In genomic region chr19:49415810-49416200, GRCh38 we compare ENCODE assay signal across 22 cellular contexts. TPM values are rescaled to one million over a fixed set of nuclear protein-coding genes. Genes with fewer than 3 reads are reported as not detected.
DNase-seq lines count a peak whose midpoint lies in the region; ATAC-seq, FAIRE-seq and TF ChIP-seq lines count a peak whose summit lies in the region.
"Had no signal": no experiment of that assay in that cellular context is flagged by ENCODE, and none has a peak within 500 bp of the region (broad histone marks: within the 10 kb centered on the region; RNA-seq: fewer than 3 reads in every experiment).

No MANE protein-coding gene starts in this region.

- H2AFZ ChIP-seq in Karpas-422 (ENCODE audit: low read length) (peak overlapping the region; percentile 29; the same call in 1 of the 2 replicates), K562 (ENCODE audit: low read depth, low read length) (peak overlapping the region; percentile 86)
- H2AFZ ChIP-seq: PC-9 had no signal

- H3K27ac ChIP-seq in Karpas-422 (ENCODE audit: low read length): peak overlapping the region; percentile 33
- no peak overlapping the region for H3K27ac ChIP-seq in K562 (ENCODE audit: extremely low read depth, low read depth, low read length)
- H3K27ac ChIP-seq: C4-2B, KMS-11, PC-9 had no signal

- H3K36me3 Mint-ChIP-seq in T-helper 2 cell treated with Interferon-gamma antibody and Interleukin-4, amounts not matched to agents 5 μg/mL and 100 μg/mL, for 36 hours (ENCODE audit: low read depth): peaks cover 1% of the 10 kb centered on the region

- no peak overlapping the region for H3K4me3 Mint-ChIP-seq in T-helper 2 cell treated with Interferon-gamma antibody and Interleukin-4, amounts not matched to agents 5 μg/mL and 100 μg/mL, for 36 hours

- TF ChIP-seq RAD21 in K562 (CRISPR knock-in tag; conservative IDR thresholded peaks at IDR 0.05 in 1 of 2, IDR thresholded peaks at IDR 0.05 in 1 of 2): no peak

- H3K9me3 ChIP-seq in Karpas-422 (ENCODE audit: low read length) (no peaks in the 10 kb centered on the region), K562 (replicated peaks; ENCODE audit: control insufficient read depth, insufficient read depth, low read depth, low read length) (no peaks in the 10 kb centered on the region)
- H3K9me3 ChIP-seq: HAP-1 had no signal

- no peak for TF ChIP-seq CTCF in K562 (IDR thresholded peaks at IDR 0.05 in 2 of 3, conservative IDR thresholded peaks at IDR 0.05 in 1 of 3; ENCODE audit: insufficient read depth in 2 of 3, low read depth in 1 of 3, low read length in 3 of 3)

- intact Hi-C loops in K562 (cut with micrococcal nuclease): no loop called here

- no peak for TF ChIP-seq POLR2A in K562 (conservative IDR thresholded peaks at IDR 0.05)

- no peaks in the 10 kb centered on the region for H3K9me3 Mint-ChIP-seq in T-helper 2 cell treated with Interferon-gamma antibody and Interleukin-4, amounts not matched to agents 5 μg/mL and 100 μg/mL, for 36 hours

- CTCF ChIA-PET in K562 (lab: Yijun Ruan, JAX; ENCODE audit: low intra/inter-chr PET ratio): no interaction called here

- H3K9me2 ChIP-seq in Karpas-422 (replicated peaks; ENCODE audit: insufficient read depth, low read length): no peaks in the 10 kb centered on the region

- no peaks in the 10 kb centered on the region for H3K36me3 ChIP-seq in Karpas-422 (ENCODE audit: insufficient read depth, low read length)
- no peaks in the 10 kb centered on the region for H3K36me3 ChIP-seq in K562 (ENCODE audit: control insufficient read depth, insufficient read depth, low read length)
- H3K36me3 ChIP-seq: HAP-1 had no signal

- BruUV-seq in K562 (replicated peaks; lab: Mats Ljungman, UMichigan): no TSS peak

- POLR2A ChIA-PET in K562 (lab: Yijun Ruan, JAX): interaction anchor here (0.7 to 1.3 kb wide), 3 partner anchors 11 to 595 kb away, joined by 3 to 5 read pairs (median 3); no protein-coding TSS in a partner anchor

- FAIRE-seq in K562 (lab: Jason Lieb, UNC): no peak
- FAIRE-seq: HTR-8/SVneo had no signal

- H3K27ac Mint-ChIP-seq in T-helper 2 cell treated with Interferon-gamma antibody and Interleukin-4, amounts not matched to agents 5 μg/mL and 100 μg/mL, for 36 hours: peak overlapping the region; percentile 5

- no peaks in the 10 kb centered on the region for H3K9me1 ChIP-seq in K562 (ENCODE audit: control insufficient read depth, insufficient read depth, low read length)

- H3K27me3 ChIP-seq in Karpas-422 (ENCODE audit: low read length) (no peaks in the 10 kb centered on the region), K562 (ENCODE audit: control insufficient read depth in 2 of 2, insufficient read depth in 2 of 2, low read length in 2 of 2) (no peaks in the 10 kb centered on the region)

- peaks cover 15% of the 10 kb centered on the region for H3K4me1 Mint-ChIP-seq in T-helper 2 cell treated with Interferon-gamma antibody and Interleukin-4, amounts not matched to agents 5 μg/mL and 100 μg/mL, for 36 hours (ENCODE audit: low read depth)

- WGBS in K562 (ENCODE audit: insufficient coverage, low coverage, missing lambda C conversion rate): 58% methylated on average over 2 of the region's 2 CpGs

- no peak for ATAC-seq in K562

- no peak for TF ChIP-seq EP300 in K562 (IDR thresholded peaks at IDR 0.05; ENCODE audit: low read length)

- peak overlapping the region; percentile 63 for H3K9ac ChIP-seq in Karpas-422 (ENCODE audit: low read length)
- H3K9ac ChIP-seq in K562 (ENCODE audit: insufficient read depth in 1 of 2, low read depth in 2 of 2, low read length in 2 of 2): no peak overlapping the region; a peak in 1 of 4 replicates
- H3K9ac ChIP-seq: KMS-11 had no signal

- no peaks in the 10 kb centered on the region for H3K79me2 ChIP-seq in Karpas-422 (ENCODE audit: low read length)
- H3K79me2 ChIP-seq in K562 (ENCODE audit: control insufficient read depth, insufficient read depth, low read length): no peaks in the 10 kb centered on the region

- peaks cover 38% of the 10 kb centered on the region for H3K27me3 Mint-ChIP-seq in T-helper 2 cell treated with Interferon-gamma antibody and Interleukin-4, amounts not matched to agents 5 μg/mL and 100 μg/mL, for 36 hours (ENCODE audit: low read depth)

- in situ Hi-C loops in K562 (cut with MboI): no loop called here

- H3K4me3 ChIP-seq in Karpas-422 (ENCODE audit: low read length): 0 out of 2 replicates have a peak overlapping the region, but pooled peaks have one; percentile 1
- no peak overlapping the region for H3K4me3 ChIP-seq in K562
- H3K4me3 ChIP-seq: HAP-1, PC-9 had no signal

- H3K4me2 ChIP-seq in Karpas-422 (ENCODE audit: low read depth, low read length, poor library complexity, severe bottlenecking): peak overlapping the region; percentile 50
- no peak overlapping the region for H3K4me2 ChIP-seq in K562 (ENCODE audit: insufficient read depth, low read length)
- H3K4me2 ChIP-seq: KMS-11, PC-9 had no signal

- no peak for DNase-seq in T-helper 2 cell treated with Interferon-gamma antibody and Interleukin-4, amounts not matched to agents 5 μg/mL and 100 μg/mL, for 36 hours (ENCODE audit: low spot score)
- DNase-seq in T-helper 2 cell: no peak
- peak; percentile 70 for DNase-seq in Karpas-422
- DNase-seq in K562 (ENCODE audit: extremely low read depth in 1 of 4, low spot score in 3 of 4): no peak
- DNase-seq in stimulated activated naive CD4-positive, alpha-beta T cell treated with Interleukin-2 at 50 U/mL for 16 hours (lab: John Stamatoyannopoulos, UW): no peak
- DNase-seq in NCI-H1105 (lab: John Stamatoyannopoulos, UW): no peak
- no peak for DNase-seq in stimulated activated CD4-positive, alpha-beta T cell treated with anti-CD3 and anti-CD28 coated beads, Interleukin-12 subunit alpha, Interleukin-12 subunit beta, amount 100 ng/mL, for 4 hours
- DNase-seq: 8988T, NCI-H1417, NCI-H1694 treated with DMSO at 0.1 percent for 48 hours, NCI-H2081 treated with DMSO at 0.1 percent for 48 hours, NCI-H2171 treated with DMSO at 0.1 percent for 48 hours, NCI-H524 treated with DMSO at 0.1 percent for 48 hours, PC-9, RPMI8226, SHP77, SW 1271 had no signal

- H4K20me1 ChIP-seq in Karpas-422 (ENCODE audit: insufficient read depth, low read depth, low read length) (no peaks in the 10 kb centered on the region), K562 (replicated peaks; ENCODE audit: control insufficient read depth, insufficient read depth, low read length) (no peaks in the 10 kb centered on the region)

- H3K4me1 ChIP-seq in Karpas-422 (ENCODE audit: low read length) (peaks cover 64% of the 10 kb centered on the region), K562 (replicated peaks in 1 of 2; ENCODE audit: control insufficient read depth in 2 of 2, insufficient read depth in 2 of 2, low read length in 2 of 2) (peaks cover 21 to 40% of the 10 kb centered on the region in 2 experiments)

RNA-seq across cellular contexts. Expression of gene PTH2, which starts 7.4 kb away (rescaled TPM):
- not detected in 2 replicates for total RNA-seq in Karpas-422 (2014; rRNA removed; shearing (Covaris generic); ENCODE audit: low replicate concordance)
- not detected in 2 replicates for total RNA-seq in K562 (2011; cell fraction: chromatin; rRNA removed; ENCODE audit: low replicate concordance)
- total RNA-seq in K562 (2011; cell fraction: nucleolus; rRNA removed): not detected in 2 replicates
- not detected in 2 replicates for total RNA-seq in K562 (2011; cell fraction: nucleoplasm; rRNA removed)
- total RNA-seq in K562 (2014; rRNA removed): 0.61 TPM in 1 of 2 replicates, not detected in the other
- total RNA-seq in K562 (2014; rRNA removed; fragmentation: Illumina TruSeq; extraction: Trizol): not detected in 2 replicates
- not detected in 2 replicates for total RNA-seq in K562 (2015; rRNA removed; fragmentation: Illumina TruSeq; extraction: Trizol)
- 0.60 and 1.3 TPM in 2 replicates for total RNA-seq in K562 (2021)
- not detected in 2 replicates for polyA plus RNA-seq in K562 (2011; rRNA removed)
- 0.29 and 0.64 TPM in 2 replicates for polyA plus RNA-seq in K562 (2011; cell fraction: cytosol; rRNA removed)
- 0.70 TPM in 1 of 2 replicates, not detected in the other for polyA plus RNA-seq in K562 (2011; cell fraction: nucleus; rRNA removed)
- 0.39 TPM in 1 of 2 replicates, not detected in the other for polyA plus RNA-seq in K562 (2012)
- not detected in 2 replicates for polyA plus RNA-seq in K562 (2014; fragmentation: Illumina TruSeq; extraction: Trizol)
- polyA plus RNA-seq in K562 (2014; fragmentation: Nextera tagmentation; extraction: Ambion mirVana): not detected
- not detected in 2 replicates for polyA plus RNA-seq in K562 (2014; rRNA removed)
- not detected in 2 replicates for polyA minus RNA-seq in K562 (2011; rRNA and poly(A)+ RNA removed)
- not detected in 2 replicates for polyA minus RNA-seq in K562 (2011; cell fraction: cytosol; rRNA and poly(A)+ RNA removed)
- not detected in 2 replicates for polyA minus RNA-seq in K562 (2011; cell fraction: nucleus; rRNA and poly(A)+ RNA removed)
- total RNA-seq: M059J, PC-9 had no signal

RNA-seq across cellular contexts. Expression of gene GFY, which starts 9.4 kb away (rescaled TPM):
- total RNA-seq in Karpas-422 (2014; rRNA removed; shearing (Covaris generic); ENCODE audit: low replicate concordance): 0.18 and 0.34 TPM in 2 replicates
- 1.3 and 1.6 TPM in 2 replicates for total RNA-seq in K562 (2011; cell fraction: chromatin; rRNA removed; ENCODE audit: low replicate concordance)
- 0.67 and 0.92 TPM in 2 replicates for total RNA-seq in K562 (2011; cell fraction: nucleolus; rRNA removed)
- total RNA-seq in K562 (2011; cell fraction: nucleoplasm; rRNA removed): 0.92 and 1.2 TPM in 2 replicates
- total RNA-seq in K562 (2014; rRNA removed) (0.12 TPM in 1 of 2 replicates, not detected in the other), K562 (2014; rRNA removed; fragmentation: Illumina TruSeq; extraction: Trizol) (not detected in 2 replicates), K562 (2015; rRNA removed; fragmentation: Illumina TruSeq; extraction: Trizol) (0.07 TPM in 1 of 2 replicates, not detected in the other), K562 (2021) (0.11 TPM in 1 of 2 replicates, not detected in the other)
- polyA plus RNA-seq in K562 (2011; rRNA removed) (0.19 and 0.26 TPM in 2 replicates), K562 (2014; fragmentation: Illumina TruSeq; extraction: Trizol) (0.33 and 0.40 TPM in 2 replicates), K562 (2014; fragmentation: Nextera tagmentation; extraction: Ambion mirVana) (under 1 TPM in 1 of 2 experiments, not detected in 1; 0.06 TPM), K562 (2014; rRNA removed) (0.11 and 0.33 TPM in 2 replicates)
- 0.18 and 0.30 TPM in 2 replicates for polyA plus RNA-seq in K562 (2011; cell fraction: cytosol; rRNA removed)
- 1.8 and 2.6 TPM in 2 replicates for polyA plus RNA-seq in K562 (2011; cell fraction: nucleus; rRNA removed)
- polyA plus RNA-seq in K562 (2012): 0.33 and 0.53 TPM in 2 replicates
- not detected in 2 replicates for polyA minus RNA-seq in K562 (2011; rRNA and poly(A)+ RNA removed)
- not detected in 2 replicates for polyA minus RNA-seq in K562 (2011; cell fraction: cytosol; rRNA and poly(A)+ RNA removed)
- polyA minus RNA-seq in K562 (2011; cell fraction: nucleus; rRNA and poly(A)+ RNA removed): 0.27 and 0.56 TPM in 2 replicates
- total RNA-seq: M059J, PC-9 had no signal

RNA-seq across cellular contexts. Expression of gene SLC17A7, which starts 25.5 kb away (rescaled TPM):
- 0.47 and 0.63 TPM in 2 replicates for total RNA-seq in Karpas-422 (2014; rRNA removed; shearing (Covaris generic); ENCODE audit: low replicate concordance)
- 9.2 and 13.8 TPM in 2 replicates for total RNA-seq in K562 (2011; cell fraction: chromatin; rRNA removed; ENCODE audit: low replicate concordance)
- 11.8 and 13.3 TPM in 2 replicates for total RNA-seq in K562 (2011; cell fraction: nucleolus; rRNA removed)
- total RNA-seq in K562 (2011; cell fraction: nucleoplasm; rRNA removed): 16.4 and 22.1 TPM in 2 replicates
- total RNA-seq in K562 (2014; rRNA removed): 2.4 and 3.2 TPM in 2 replicates
- 1.1 TPM in 2 replicates for total RNA-seq in K562 (2014; rRNA removed; fragmentation: Illumina TruSeq; extraction: Trizol)
- 1.4 TPM in 2 replicates for total RNA-seq in K562 (2015; rRNA removed; fragmentation: Illumina TruSeq; extraction: Trizol)
- total RNA-seq in K562 (2021): 9.2 and 9.9 TPM in 2 replicates
- polyA plus RNA-seq in K562 (2011; rRNA removed): 4.8 and 7.0 TPM in 2 replicates
- polyA plus RNA-seq in K562 (2011; cell fraction: cytosol; rRNA removed): 9.6 and 10.2 TPM in 2 replicates
- 8.6 TPM in 2 replicates for polyA plus RNA-seq in K562 (2011; cell fraction: nucleus; rRNA removed)
- 6.9 and 8.3 TPM in 2 replicates for polyA plus RNA-seq in K562 (2012)
- polyA plus RNA-seq in K562 (2014; fragmentation: Illumina TruSeq; extraction: Trizol): 12.8 and 15.7 TPM in 2 replicates
- polyA plus RNA-seq in K562 (2014; fragmentation: Nextera tagmentation; extraction: Ambion mirVana): 1 to 10 TPM; 1.7 to 1.8 TPM
- polyA plus RNA-seq in K562 (2014; rRNA removed): 5.5 and 5.7 TPM in 2 replicates
- 4.4 and 4.6 TPM in 2 replicates for polyA minus RNA-seq in K562 (2011; rRNA and poly(A)+ RNA removed)
- 3.5 and 3.8 TPM in 2 replicates for polyA minus RNA-seq in K562 (2011; cell fraction: cytosol; rRNA and poly(A)+ RNA removed)
- polyA minus RNA-seq in K562 (2011; cell fraction: nucleus; rRNA and poly(A)+ RNA removed): 1.8 and 2.4 TPM in 2 replicates
- total RNA-seq: M059J had no signal

RNA-seq across cellular contexts. Expression of gene KASH5, which starts 27.8 kb away (rescaled TPM):
- total RNA-seq in Karpas-422 (2014; rRNA removed; shearing (Covaris generic); ENCODE audit: low replicate concordance): 0.52 and 0.65 TPM in 2 replicates
- 0.84 and 1.3 TPM in 2 replicates for total RNA-seq in K562 (2011; cell fraction: chromatin; rRNA removed; ENCODE audit: low replicate concordance)
- 1.0 and 1.8 TPM in 2 replicates for total RNA-seq in K562 (2011; cell fraction: nucleolus; rRNA removed)
- 0.44 and 0.61 TPM in 2 replicates for total RNA-seq in K562 (2011; cell fraction: nucleoplasm; rRNA removed)
- total RNA-seq in K562 (2014; rRNA removed): 0.36 and 0.78 TPM in 2 replicates
- total RNA-seq in K562 (2014; rRNA removed; fragmentation: Illumina TruSeq; extraction: Trizol): 0.26 and 0.44 TPM in 2 replicates
- 0.07 and 0.41 TPM in 2 replicates for total RNA-seq in K562 (2015; rRNA removed; fragmentation: Illumina TruSeq; extraction: Trizol)
- 0.20 and 0.60 TPM in 2 replicates for total RNA-seq in K562 (2021)
- polyA plus RNA-seq in K562 (2011; rRNA removed): 0.60 and 0.70 TPM in 2 replicates
- 0.54 and 1.3 TPM in 2 replicates for polyA plus RNA-seq in K562 (2011; cell fraction: cytosol; rRNA removed)
- polyA plus RNA-seq in K562 (2011; cell fraction: nucleus; rRNA removed): 1.9 and 2.2 TPM in 2 replicates
- 0.44 and 1.5 TPM in 2 replicates for polyA plus RNA-seq in K562 (2012)
- polyA plus RNA-seq in K562 (2014; fragmentation: Illumina TruSeq; extraction: Trizol): 0.19 and 0.31 TPM in 2 replicates
- polyA plus RNA-seq in K562 (2014; fragmentation: Nextera tagmentation; extraction: Ambion mirVana): under 1 TPM in 1 of 2 experiments, not detected in 1; 0.13 TPM
- polyA plus RNA-seq in K562 (2014; rRNA removed): 0.84 and 3.2 TPM in 2 replicates
- polyA minus RNA-seq in K562 (2011; rRNA and poly(A)+ RNA removed): 0.12 and 0.14 TPM in 2 replicates
- polyA minus RNA-seq in K562 (2011; cell fraction: cytosol; rRNA and poly(A)+ RNA removed): not detected in 2 replicates
- not detected in 2 replicates for polyA minus RNA-seq in K562 (2011; cell fraction: nucleus; rRNA and poly(A)+ RNA removed)
- total RNA-seq: M059J had no signal

RNA-seq across cellular contexts. Expression of gene PIH1D1, which starts 35.8 kb away (rescaled TPM):
- 163 and 223 TPM in 2 replicates for total RNA-seq in Karpas-422 (2014; rRNA removed; shearing (Covaris generic); ENCODE audit: low replicate concordance)
- total RNA-seq in K562 (2011; cell fraction: chromatin; rRNA removed; ENCODE audit: low replicate concordance): 153 and 228 TPM in 2 replicates
- 123 and 143 TPM in 2 replicates for total RNA-seq in K562 (2011; cell fraction: nucleolus; rRNA removed)
- total RNA-seq in K562 (2011; cell fraction: nucleoplasm; rRNA removed): 145 and 152 TPM in 2 replicates
- total RNA-seq in K562 (2014; rRNA removed) (224 and 233 TPM in 2 replicates), K562 (2014; rRNA removed; fragmentation: Illumina TruSeq; extraction: Trizol) (102 and 112 TPM in 2 replicates), K562 (2015; rRNA removed; fragmentation: Illumina TruSeq; extraction: Trizol) (120 and 125 TPM in 2 replicates), K562 (2021) (161 and 164 TPM in 2 replicates)
- polyA plus RNA-seq in K562 (2011; rRNA removed) (137 and 156 TPM in 2 replicates), K562 (2014; fragmentation: Illumina TruSeq; extraction: Trizol) (137 and 156 TPM in 2 replicates), K562 (2014; fragmentation: Nextera tagmentation; extraction: Ambion mirVana) (10 to 100 TPM; 26.5 to 48.0 TPM), K562 (2014; rRNA removed) (199 and 221 TPM in 2 replicates)
- polyA plus RNA-seq in K562 (2011; cell fraction: cytosol; rRNA removed): 171 and 200 TPM in 2 replicates
- polyA plus RNA-seq in K562 (2011; cell fraction: nucleus; rRNA removed): 229 and 274 TPM in 2 replicates
- polyA plus RNA-seq in K562 (2012): 153 and 156 TPM in 2 replicates
- 105 and 146 TPM in 2 replicates for polyA minus RNA-seq in K562 (2011; rRNA and poly(A)+ RNA removed)
- 63.5 and 65.9 TPM in 2 replicates for polyA minus RNA-seq in K562 (2011; cell fraction: cytosol; rRNA and poly(A)+ RNA removed)
- 52.0 and 62.1 TPM in 2 replicates for polyA minus RNA-seq in K562 (2011; cell fraction: nucleus; rRNA and poly(A)+ RNA removed)
